ENCODE assay signal across 8 cellular contexts in the genomic region with DNA sequence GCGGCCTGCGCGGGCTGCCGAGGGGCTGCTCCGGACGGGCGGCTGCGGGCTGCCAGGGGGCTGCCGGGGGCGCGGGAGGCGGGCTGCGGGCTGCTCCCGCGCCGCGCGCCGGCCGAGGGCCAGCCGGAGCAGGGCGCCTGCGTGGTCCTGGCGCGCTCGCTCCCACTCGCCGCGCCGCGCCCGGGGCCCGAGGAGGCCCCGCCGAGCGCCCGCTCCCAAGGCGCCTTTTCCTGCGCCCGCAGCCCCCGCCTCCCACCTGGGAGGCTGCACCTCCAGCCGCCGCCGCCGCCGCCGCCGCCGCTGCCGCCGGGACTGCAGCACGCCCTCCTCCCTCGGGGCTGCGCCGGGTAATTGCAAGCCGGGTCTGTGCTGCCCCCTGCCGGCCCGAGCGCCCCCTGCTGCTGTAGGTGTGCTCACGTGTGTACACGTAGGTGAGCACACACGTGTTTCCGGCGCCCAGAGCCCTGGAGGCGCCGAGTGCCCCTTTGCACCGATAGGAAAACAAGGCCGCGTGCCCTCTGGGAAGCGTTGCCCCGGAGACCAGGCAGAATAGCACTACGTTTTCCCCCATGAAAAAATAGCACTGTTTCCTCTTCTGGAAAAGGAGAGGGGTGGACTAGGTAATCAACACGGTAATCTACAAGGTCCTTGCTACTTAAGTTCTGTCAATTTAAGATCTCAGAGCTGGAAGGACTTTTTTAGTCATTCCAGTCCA. TPM values are rescaled to one million over a fixed set of nuclear protein-coding genes. Genes with fewer than 3 reads are reported as not detected.
DNase-seq lines count a peak whose midpoint lies in the region; ATAC-seq and TF ChIP-seq lines count a peak whose summit lies in the region.

A gene (minus strand): TSS at position 326 of the 715 bp plus-strand sequence. CDS start 613 bp downstream, outside the sequence.

- H3K9me3 ChIP-seq in heart left ventricle: no peaks in the 10 kb centered on the region
- H3K9me3 ChIP-seq in upper lobe of left lung: no peaks in the 10 kb centered on the region

- ATAC-seq in HG02588 (IDR thresholded peaks at IDR 0.05; ENCODE audit: unreplicated experiment) (peak; percentile 95), heart left ventricle (peak; percentile 73 to 87 (median 86)), upper lobe of left lung (ENCODE audit: low FRiP score in 2 of 2) (peak; percentile 86 to 91)

- TF ChIP-seq CTCF in GM10266 (IDR thresholded peaks at IDR 0.05; ENCODE audit: control insufficient read depth, insufficient read depth, low read depth, missing control alignments) (peak; percentile 99), heart left ventricle (IDR thresholded peaks at IDR 0.05) (peak; percentile 78 to 95 (median 87)), upper lobe of left lung (IDR thresholded peaks at IDR 0.05) (peak; percentile 82 to 99 (median 97))

- TF ChIP-seq EP300 in upper lobe of left lung (IDR thresholded peaks at IDR 0.05): no peak

- DNase-seq in GM10266 (ENCODE audit: extremely low spot score): peak; percentile 93
- DNase-seq in NCI-H1092 (lab: John Stamatoyannopoulos, UW): peak; percentile 80
- peak; percentile 50 to 85 for DNase-seq in SW 1271 (lab: John Stamatoyannopoulos, UW)
- peak; percentile 79 for DNase-seq in activated naive CD8-positive, alpha-beta T cell treated with anti-CD3 and anti-CD28 coated beads, Interleukin-2, amount 50 U/mL, for 16 hours (ENCODE audit: low read depth, low spot score)
- DNase-seq in heart left ventricle: peak; percentile 81 to 89 (median 84)
- peak; percentile 73 to 98 (median 87) for DNase-seq in posterior cingulate gyrus
- peak; percentile 91 to 98 for DNase-seq in upper lobe of left lung

- TF ChIP-seq POLR2A in heart left ventricle (IDR thresholded peaks at IDR 0.05): no peak
- peak in 1 of 4 donors; percentile 26 for TF ChIP-seq POLR2A in upper lobe of left lung (IDR thresholded peaks at IDR 0.05)

- H3K27ac ChIP-seq in heart left ventricle (peak within 1 kb of the TSS in 5 of 12 donors; percentile 1 to 57 (median 48)), upper lobe of left lung (peak within 1 kb of the TSS; percentile 4 to 67 (median 56))

- H3K4me1 ChIP-seq in heart left ventricle (peaks cover 0 to 26% (median 10%) of the 10 kb centered on the region in 12 donors), upper lobe of left lung (peaks cover 5 to 22% (median 18%) of the 10 kb centered on the region in 4 donors)

- 1 to 10% (median 1%) methylated on average over 8 to 73 of the region's 73 CpGs for WGBS in heart left ventricle, 4 donors
- whole genome bisulfite sequencing in upper lobe of left lung, 2 donors: 2 to 4% methylated on average over 6 to 17 of the region's 73 CpGs

- H3K27me3 ChIP-seq in heart left ventricle: peaks cover 0 to 51% (median 17%) of the 10 kb centered on the region in 9 donors
- peaks cover 0 to 12% (median 6%) of the 10 kb centered on the region in 4 donors for H3K27me3 ChIP-seq in upper lobe of left lung

- H3K4me3 ChIP-seq in heart left ventricle (peak within 1 kb of the TSS; percentile 29 to 65 (median 50)), upper lobe of left lung (peak within 1 kb of the TSS in 3 of 4 donors; percentile 52 to 58 (median 53))

- H3K36me3 ChIP-seq in heart left ventricle (no peaks in the 10 kb centered on the region), upper lobe of left lung (no peaks in the 10 kb centered on the region)

- intact Hi-C loops in heart left ventricle (cut with DNase I): loop anchor here in 9 of 10 donors (1.0 to 10.0 kb wide), 12 partner anchors 76 to 436 kb away; no protein-coding TSS in a partner anchor
- intact Hi-C loops in posterior cingulate gyrus (cut with DNase I): loop anchor here (2.0 to 5.0 kb wide), 2 partner anchors 76 to 139 kb away; no protein-coding TSS in a partner anchor

RNA-seq across cellular contexts. Expression of the gene that starts here (rescaled TPM):
- total RNA-seq in heart left ventricle: 10 to 100 TPM in 5 of 9 donors, 1 to 10 TPM in 4; 3.8 to 16.5 (median 10.1) TPM
- polyA plus RNA-seq in heart left ventricle: 1 to 10 TPM in 1 of 2 donors, under 1 TPM in 1; 0.71 to 3.4 TPM
- 10 to 100 TPM in 3 of 6 donors, 1 to 10 TPM in 3; 8.3 to 28.0 (median 10.9) TPM for total RNA-seq in upper lobe of left lung
